In genomic region chr1:175174702-175175102, GRCh38 we compare ENCODE assay signal across 15 cellular contexts. TPM values are rescaled to one million over a fixed set of nuclear protein-coding genes. Genes with fewer than 3 reads are reported as not detected.
DNase-seq lines count a peak whose midpoint lies in the region; ATAC-seq lines count a peak whose summit lies in the region.
"Had no signal": no experiment of that assay in that cellular context is flagged by ENCODE, and none has a peak within 500 bp of the region (broad histone marks: within the 10 kb centered on the region; RNA-seq: fewer than 3 reads in every experiment).

No MANE protein-coding gene starts in this region.

- H3K27me3 Mint-ChIP-seq in central memory CD8-positive, alpha-beta T cell, result no peaks in the 10 kb centered on the region
- H3K27me3 Mint-ChIP-seq: dendritic cell treated with granulocyte-macrophage colony-stimulating factor and Interleukin-4, amounts not matched to agents 40 ng/mL and 50 ng/mL, for 4 days had no signal

- peak overlapping the region; percentile 26 for H3K4me3 Mint-ChIP-seq in central memory CD8-positive, alpha-beta T cell
- H3K4me3 Mint-ChIP-seq: dendritic cell treated with granulocyte-macrophage colony-stimulating factor and Interleukin-4, amounts not matched to agents 40 ng/mL and 50 ng/mL, for 4 days had no signal

- peaks cover 17% of the 10 kb centered on the region for H3K36me3 Mint-ChIP-seq in central memory CD8-positive, alpha-beta T cell (ENCODE audit: insufficient read depth)

- ATAC-seq in GM18861 (IDR thresholded peaks at IDR 0.05; ENCODE audit: unreplicated experiment), result peak; percentile 78
- peak; percentile 79 for ATAC-seq in GM21515 (IDR thresholded peaks at IDR 0.05; ENCODE audit: unreplicated experiment)
- peak; percentile 98 for ATAC-seq in HG03175 (IDR thresholded peaks at IDR 0.05; ENCODE audit: unreplicated experiment)
- ATAC-seq in central memory CD8-positive, alpha-beta T cell (replicated peaks; ENCODE audit: extremely low read depth, poor library complexity, severe bottlenecking), result peak; percentile 85

- H3K36me3 ChIP-seq in H7 (replicated peaks; ENCODE audit: control insufficient read depth, insufficient read depth, low read length), result no peaks in the 10 kb centered on the region

- H3K4me3 ChIP-seq in H7 (ENCODE audit: insufficient read depth, low read depth, low read length), result no peak overlapping the region
- H3K4me3 ChIP-seq: right atrium auricular region, vagina had no signal

- H3K4me1 Mint-ChIP-seq in central memory CD8-positive, alpha-beta T cell, result peaks cover 76% of the 10 kb centered on the region

- H3K9me3 Mint-ChIP-seq in central memory CD8-positive, alpha-beta T cell, result no peaks in the 10 kb centered on the region
- H3K9me3 Mint-ChIP-seq: dendritic cell treated with granulocyte-macrophage colony-stimulating factor and Interleukin-4, amounts not matched to agents 40 ng/mL and 50 ng/mL, for 4 days had no signal

- peak overlapping the region; percentile 67 for H3K27ac Mint-ChIP-seq in central memory CD8-positive, alpha-beta T cell (ENCODE audit: low read depth)
- H3K27ac Mint-ChIP-seq: dendritic cell treated with granulocyte-macrophage colony-stimulating factor and Interleukin-4, amounts not matched to agents 40 ng/mL and 50 ng/mL, for 4 days had no signal

- no peaks in the 10 kb centered on the region for H3K27me3 ChIP-seq in H7 (ENCODE audit: control insufficient read depth, insufficient read depth, low read length)
- H3K27me3 ChIP-seq: right atrium auricular region, vagina had no signal

- no peak for DNase-seq in central memory CD8-positive, alpha-beta T cell (ENCODE audit: low spot score in 2 of 2)
- DNase-seq in activated CD4-positive, alpha-beta T cell treated with anti-CD3 and anti-CD28 coated beads, Interleukin-2, amount 50 U/mL, for 4 hours, result no peak
- DNase-seq in COLO668 (lab: John Stamatoyannopoulos, UW; ENCODE audit: unreplicated experiment) (no peak), H7 (no peak), NOMO-1 treated with dmso at 0.1 percent for 144 hours (lab: John Stamatoyannopoulos, UW; ENCODE audit: unreplicated experiment) (no peak)
- DNase-seq: activated CD4-positive, alpha-beta T cell treated with anti-CD3 and anti-CD28 coated beads for 1 hour; activated naive CD4-positive, alpha-beta T cell treated with anti-CD3 and anti-CD28 coated beads, Interleukin-2, amount 50 U/mL, for 16 hours; glutamatergic neuron; mesendoderm had no signal

RNA-seq across cellular contexts. Expression of gene KIAA0040, which starts 17.9 kb away (rescaled TPM):
- total RNA-seq in H7 (2014; rRNA removed; shearing (Covaris generic)), result 10.2 and 10.6 TPM in 2 replicates
